Comparison of ENCODE assay signal across 19 cellular contexts in the genomic region with DNA sequence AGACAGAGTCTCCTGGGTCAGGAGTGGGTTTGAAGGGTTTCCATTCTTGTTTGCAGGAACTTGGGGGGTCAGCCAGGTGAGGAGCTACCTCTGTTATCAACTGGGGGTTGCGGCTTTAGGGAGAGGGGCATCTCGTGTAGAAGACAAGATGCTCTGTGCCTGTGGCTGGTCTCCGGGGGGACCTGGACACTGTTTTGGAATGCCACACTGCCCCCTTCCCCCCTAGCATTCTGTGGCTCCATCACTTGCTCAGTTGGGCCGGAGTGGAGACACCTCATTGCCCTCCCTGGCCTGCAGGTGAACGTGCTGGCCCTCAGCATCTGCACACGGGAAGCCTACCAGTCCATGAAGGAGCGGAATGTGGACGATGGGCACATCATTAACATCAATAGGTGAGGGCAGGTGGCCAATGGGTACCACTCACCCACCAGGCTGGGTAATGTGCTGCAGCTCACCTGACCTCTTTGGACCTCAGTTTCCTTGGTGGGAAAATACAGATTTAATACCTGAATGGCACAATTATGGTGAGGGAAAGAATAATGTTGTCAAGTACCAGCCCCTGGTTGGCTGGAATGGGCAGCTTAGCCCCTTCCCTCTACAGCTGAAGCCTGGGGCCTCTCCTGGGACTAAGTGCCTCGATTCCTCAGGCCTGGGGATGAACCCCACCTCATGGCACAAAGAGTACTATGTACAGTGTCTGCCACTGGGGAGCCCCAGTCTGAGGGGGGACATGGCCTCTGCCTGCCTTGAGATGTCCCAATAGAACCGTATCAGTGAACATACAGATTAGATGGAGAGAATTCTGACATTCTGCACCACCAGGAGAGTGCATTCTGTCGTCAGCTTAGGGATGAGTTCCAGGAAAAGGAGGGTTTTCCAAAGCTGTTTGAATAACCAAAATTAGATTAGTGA. TPM values are rescaled to one million over a fixed set of nuclear protein-coding genes. Genes with fewer than 3 reads are reported as not detected.
DNase-seq lines count a peak whose midpoint lies in the region; ATAC-seq and TF ChIP-seq lines count a peak whose summit lies in the region.
"Had no signal": no experiment of that assay in that cellular context is flagged by ENCODE, and none has a peak within 500 bp of the region (broad histone marks: within the 10 kb centered on the region; RNA-seq: fewer than 3 reads in every experiment).

No MANE protein-coding gene starts in this region.

- peak overlapping the region in 1 of 2 donors; percentile 52 for H3K4me3 ChIP-seq in mucosa of rectum (ENCODE audit: low read length in 2 of 2)
- H3K4me3 ChIP-seq: BLaER1, GM23338 had no signal

- H3K4me1 ChIP-seq in mucosa of rectum (ENCODE audit: control insufficient read depth in 2 of 2, insufficient read depth in 2 of 2, low read length in 2 of 2): peaks cover 60 to 82% of the 10 kb centered on the region in 2 donors

- H3K27ac ChIP-seq in mucosa of rectum (ENCODE audit: low read depth in 2 of 2, low read length in 2 of 2): peak overlapping the region; percentile 83 to 92
- H3K27ac ChIP-seq: BLaER1 had no signal

- H3K9me3 ChIP-seq in mucosa of rectum (ENCODE audit: control insufficient read depth in 2 of 2, low read length in 2 of 2): no peaks in the 10 kb centered on the region
- H3K9me3 ChIP-seq: BLaER1, SK-N-SH had no signal

- no peak overlapping the region for H3K4me3 Mint-ChIP-seq in central memory CD8-positive, alpha-beta T cell
- H3K4me3 Mint-ChIP-seq in type B pancreatic cell: peak overlapping the region; percentile 65
- H3K4me3 Mint-ChIP-seq in activated T-helper 2 cell treated with anti-CD3 and anti-CD28 coated beads, Interferon-gamma antibody, Interleukin-2, Interleukin-4, amounts not matched to agents 10 μg/mL and 5 μg/mL and 100 μg/mL, durations not matched to agents 14 hours and 24 hours and 36 hours (ENCODE audit: low read depth): no peak overlapping the region
- H3K4me3 Mint-ChIP-seq: CD8-positive, alpha-beta T cell; GM23338 had no signal

- ATAC-seq in central memory CD8-positive, alpha-beta T cell (replicated peaks; ENCODE audit: extremely low read depth, poor library complexity, severe bottlenecking): no peak
- ATAC-seq in HG03469 (IDR thresholded peaks at IDR 0.05; ENCODE audit: unreplicated experiment): no peak
- ATAC-seq: CD8-positive, alpha-beta T cell; GM23338 had no signal

- TF ChIP-seq CTCF in GM13976 (IDR thresholded peaks at IDR 0.05; ENCODE audit: borderline replicate concordance, control extremely low read depth, extremely low read depth, insufficient read depth, missing control alignments) (no peak), type B pancreatic cell (conservative IDR thresholded peaks at IDR 0.05) (no peak)

- H3K9ac ChIP-seq in mucosa of rectum (ENCODE audit: low read depth in 1 of 2, low read length in 2 of 2): peak overlapping the region; percentile 32 to 55
- H3K9ac ChIP-seq: BLaER1, SK-N-SH had no signal

- peaks cover 23% of the 10 kb centered on the region for H3K4me1 Mint-ChIP-seq in central memory CD8-positive, alpha-beta T cell
- H3K4me1 Mint-ChIP-seq in type B pancreatic cell (ENCODE audit: unreplicated experiment): peaks cover 28% of the 10 kb centered on the region
- H3K4me1 Mint-ChIP-seq in activated T-helper 2 cell treated with anti-CD3 and anti-CD28 coated beads, Interferon-gamma antibody, Interleukin-2, Interleukin-4, amounts not matched to agents 10 μg/mL and 5 μg/mL and 100 μg/mL, durations not matched to agents 14 hours and 24 hours and 36 hours (ENCODE audit: low read depth): peaks cover 14% of the 10 kb centered on the region

- peaks cover 8% of the 10 kb centered on the region for H3K36me3 Mint-ChIP-seq in central memory CD8-positive, alpha-beta T cell (ENCODE audit: insufficient read depth)
- peaks cover 13% of the 10 kb centered on the region for H3K36me3 Mint-ChIP-seq in type B pancreatic cell
- no peaks in the 10 kb centered on the region for H3K36me3 Mint-ChIP-seq in activated T-helper 2 cell treated with anti-CD3 and anti-CD28 coated beads, Interferon-gamma antibody, Interleukin-2, Interleukin-4, amounts not matched to agents 10 μg/mL and 5 μg/mL and 100 μg/mL, durations not matched to agents 14 hours and 24 hours and 36 hours (ENCODE audit: low read depth)
- H3K36me3 Mint-ChIP-seq: CD8-positive, alpha-beta T cell had no signal

- in situ Hi-C loops in GM13976 (cut with MboI; ENCODE audit: low sequenced_read_pairs, unreplicated experiment): no loop called here

- intact Hi-C loops in activated T-helper 2 cell treated with anti-CD3 and anti-CD28 coated beads, Interferon-gamma antibody, Interleukin-2, Interleukin-4, amounts not matched to agents 10 μg/mL and 5 μg/mL and 100 μg/mL, durations not matched to agents 14 hours and 24 hours and 36 hours (cut with micrococcal nuclease): no loop called here

- peak overlapping the region; percentile 42 for H3K27ac Mint-ChIP-seq in central memory CD8-positive, alpha-beta T cell (ENCODE audit: low read depth)
- no peak overlapping the region for H3K27ac Mint-ChIP-seq in type B pancreatic cell
- no peak overlapping the region for H3K27ac Mint-ChIP-seq in activated T-helper 2 cell treated with anti-CD3 and anti-CD28 coated beads, Interferon-gamma antibody, Interleukin-2, Interleukin-4, amounts not matched to agents 10 μg/mL and 5 μg/mL and 100 μg/mL, durations not matched to agents 14 hours and 24 hours and 36 hours
- H3K27ac Mint-ChIP-seq: CD8-positive, alpha-beta T cell; GM23338 had no signal

- H3K27me3 ChIP-seq in mucosa of rectum (ENCODE audit: control insufficient read depth in 2 of 2, insufficient read depth in 2 of 2, low read length in 2 of 2): no peaks in the 10 kb centered on the region
- H3K27me3 ChIP-seq: BLaER1 had no signal

- no peaks in the 10 kb centered on the region for H3K27me3 Mint-ChIP-seq in central memory CD8-positive, alpha-beta T cell
- H3K27me3 Mint-ChIP-seq in type B pancreatic cell: no peaks in the 10 kb centered on the region
- H3K27me3 Mint-ChIP-seq in activated T-helper 2 cell treated with anti-CD3 and anti-CD28 coated beads, Interferon-gamma antibody, Interleukin-2, Interleukin-4, amounts not matched to agents 10 μg/mL and 5 μg/mL and 100 μg/mL, durations not matched to agents 14 hours and 24 hours and 36 hours (ENCODE audit: low read depth): no peaks in the 10 kb centered on the region

- H3K36me3 ChIP-seq in mucosa of rectum (ENCODE audit: control insufficient read depth in 2 of 2, insufficient read depth in 2 of 2, low read length in 2 of 2): peaks cover 14% of the 10 kb centered on the region in 2 donors

- DNase-seq in GM13976 (ENCODE audit: low spot score) (peak; percentile 4), type B pancreatic cell (ENCODE audit: extremely low spot score, unreplicated experiment) (peak; percentile 60)
- DNase-seq in central memory CD8-positive, alpha-beta T cell (ENCODE audit: low spot score in 2 of 2): no peak
- no peak for DNase-seq in activated T-helper 2 cell treated with anti-CD3 and anti-CD28 coated beads, Interferon-gamma antibody, Interleukin-2, Interleukin-4, amounts not matched to agents 10 μg/mL and 5 μg/mL and 100 μg/mL, durations not matched to agents 14 hours and 24 hours and 36 hours (ENCODE audit: low spot score)
- DNase-seq in activated CD4-positive, alpha-beta T cell treated with anti-CD3 and anti-CD28 coated beads for 48 hours: no peak
- DNase-seq: CD8-positive, alpha-beta T cell; DMS79; HCEC 1CT; NCI-H1105 treated with DMSO at 0.1 percent for 48 hours; NCI-H1694 treated with DMSO at 0.1 percent for 48 hours; NCI-H510A treated with DMSO at 0.1 percent for 48 hours; NCI-H82; OCI-M1; SHP77 treated with DMSO at 0.1 percent for 48 hours; SK-N-SH had no signal

- H3K9me3 Mint-ChIP-seq in central memory CD8-positive, alpha-beta T cell: no peaks in the 10 kb centered on the region
- peaks cover 4% of the 10 kb centered on the region for H3K9me3 Mint-ChIP-seq in type B pancreatic cell
- H3K9me3 Mint-ChIP-seq in activated T-helper 2 cell treated with anti-CD3 and anti-CD28 coated beads, Interferon-gamma antibody, Interleukin-2, Interleukin-4, amounts not matched to agents 10 μg/mL and 5 μg/mL and 100 μg/mL, durations not matched to agents 14 hours and 24 hours and 36 hours: no peaks in the 10 kb centered on the region
- H3K9me3 Mint-ChIP-seq: CD8-positive, alpha-beta T cell; GM23338 had no signal

RNA-seq across cellular contexts. Expression of gene MRM1, which starts 3.3 kb away (rescaled TPM):
- 9.7 and 11.8 TPM in 2 replicates for total RNA-seq in type B pancreatic cell (ENCODE audit: low replicate concordance)
- 23.2 TPM in 2 replicates for total RNA-seq in activated T-helper 2 cell treated with anti-CD3 and anti-CD28 coated beads, Interferon-gamma antibody, Interleukin-2, Interleukin-4, amounts not matched to agents 10 μg/mL and 5 μg/mL and 100 μg/mL, durations not matched to agents 14 hours and 24 hours and 36 hours

RNA-seq across cellular contexts. Expression of gene DHRS11, which starts 6.4 kb away (rescaled TPM):
- 30.0 and 60.0 TPM in 2 replicates for total RNA-seq in type B pancreatic cell (ENCODE audit: low replicate concordance)
- total RNA-seq in activated T-helper 2 cell treated with anti-CD3 and anti-CD28 coated beads, Interferon-gamma antibody, Interleukin-2, Interleukin-4, amounts not matched to agents 10 μg/mL and 5 μg/mL and 100 μg/mL, durations not matched to agents 14 hours and 24 hours and 36 hours: 12.3 and 12.4 TPM in 2 replicates

RNA-seq across cellular contexts. Expression of gene GGNBP2, which starts 53.4 kb away (rescaled TPM):
- 63.7 and 72.0 TPM in 2 replicates for total RNA-seq in type B pancreatic cell (ENCODE audit: low replicate concordance)
- 82.7 and 92.5 TPM in 2 replicates for total RNA-seq in activated T-helper 2 cell treated with anti-CD3 and anti-CD28 coated beads, Interferon-gamma antibody, Interleukin-2, Interleukin-4, amounts not matched to agents 10 μg/mL and 5 μg/mL and 100 μg/mL, durations not matched to agents 14 hours and 24 hours and 36 hours

Comparison
In these comparisons a context has a peak if more than half of its experiments do, and no peak if none do; other contexts are left out.
1. DNase-seq: peak in GM13976 (single experiment) and type B pancreatic cell (single experiment); none in central memory CD8-positive, alpha-beta T cell (0 of 2), activated T-helper 2 cell treated with anti-CD3 and anti-CD28 coated beads, Interferon-gamma antibody, Interleukin-2, Interleukin-4, amounts not matched to agents 10 μg/mL and 5 μg/mL and 100 μg/mL, durations not matched to agents 14 hours and 24 hours and 36 hours (single experiment) and activated CD4-positive, alpha-beta T cell treated with anti-CD3 and anti-CD28 coated beads for 48 hours (single experiment).